Comparison of ENCODE assay signal across 1 cellular context in the genomic region with DNA sequence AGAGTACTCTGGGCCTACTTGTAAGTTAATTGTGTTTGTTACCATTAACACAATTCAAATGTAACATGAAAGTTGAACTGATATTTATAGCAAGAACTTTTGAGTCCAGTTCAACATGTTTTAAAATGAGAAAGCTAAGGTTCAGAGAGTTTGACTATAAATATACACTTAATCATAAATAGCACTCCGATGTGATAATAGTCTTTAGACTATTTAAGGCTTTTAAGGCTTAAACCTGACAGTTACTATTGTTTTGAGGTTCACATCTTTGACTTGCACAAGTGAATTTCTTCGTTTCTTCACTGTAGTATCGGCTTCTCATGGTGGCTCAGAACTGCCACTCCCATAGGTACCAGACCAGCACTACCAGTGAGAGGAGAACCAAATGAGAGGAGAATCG.
TF ChIP-seq lines count a peak whose summit lies in the region.

No MANE protein-coding gene starts in this region.

TF ChIP-seq in H1, 55 proteins besides CTCF, POLR2A, EP300 and RAD21:
- TF ChIP-seq BCL11A (IDR thresholded peaks at IDR 0.05; ENCODE audit: low read depth in 2 of 2, low read length in 2 of 2) (no peak), FOSL1 (IDR thresholded peaks at IDR 0.05; ENCODE audit: insufficient read depth, low read depth, low read length) (no peak), TAF7 (optimal IDR thresholded peaks at IDR 0.05; ENCODE audit: borderline replicate concordance, low read depth, low read length) (no peak), SP1 (IDR thresholded peaks at IDR 0.05; ENCODE audit: low read depth, low read length) (no peak), CHD2 (IDR thresholded peaks at IDR 0.05; ENCODE audit: low read length) (no peak), EZH2 (IDR thresholded peaks at IDR 0.05; ENCODE audit: low read depth, low read length, severe bottlenecking) (no peak), TAF1 (IDR thresholded peaks at IDR 0.05; ENCODE audit: low read depth, low read length) (no peak), CTBP2 (IDR thresholded peaks at IDR 0.05; ENCODE audit: borderline replicate concordance, insufficient read depth, insufficient read length, low read length) (no peak), RNF2 (IDR thresholded peaks at IDR 0.05; ENCODE audit: borderline replicate concordance, low read depth, low read length, missing control alignments, poor library complexity, severe bottlenecking) (no peak), NRF1 (IDR thresholded peaks at IDR 0.05; ENCODE audit: low read depth, low read length) (no peak), GABPA (IDR thresholded peaks at IDR 0.05; ENCODE audit: borderline replicate concordance, insufficient read depth, low read length) (no peak), ASH2L (IDR thresholded peaks at IDR 0.05; ENCODE audit: low read length) (no peak), CBX5 (IDR thresholded peaks at IDR 0.05; ENCODE audit: low read depth, low read length) (no peak)
- TF ChIP-seq, protein P1, sequence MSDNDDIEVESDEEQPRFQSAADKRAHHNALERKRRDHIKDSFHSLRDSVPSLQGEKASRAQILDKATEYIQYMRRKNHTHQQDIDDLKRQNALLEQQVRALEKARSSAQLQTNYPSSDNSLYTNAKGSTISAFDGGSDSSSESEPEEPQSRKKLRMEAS (IDR thresholded peaks at IDR 0.05), result no peak
- TF ChIP-seq, protein P2, sequence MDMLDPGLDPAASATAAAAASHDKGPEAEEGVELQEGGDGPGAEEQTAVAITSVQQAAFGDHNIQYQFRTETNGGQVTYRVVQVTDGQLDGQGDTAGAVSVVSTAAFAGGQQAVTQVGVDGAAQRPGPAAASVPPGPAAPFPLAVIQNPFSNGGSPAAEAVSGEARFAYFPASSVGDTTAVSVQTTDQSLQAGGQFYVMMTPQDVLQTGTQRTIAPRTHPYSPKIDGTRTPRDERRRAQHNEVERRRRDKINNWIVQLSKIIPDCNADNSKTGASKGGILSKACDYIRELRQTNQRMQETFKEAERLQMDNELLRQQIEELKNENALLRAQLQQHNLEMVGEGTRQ (IDR thresholded peaks at IDR 0.05; ENCODE audit: low read length), result no peak
- TF ChIP-seq, protein P3, sequence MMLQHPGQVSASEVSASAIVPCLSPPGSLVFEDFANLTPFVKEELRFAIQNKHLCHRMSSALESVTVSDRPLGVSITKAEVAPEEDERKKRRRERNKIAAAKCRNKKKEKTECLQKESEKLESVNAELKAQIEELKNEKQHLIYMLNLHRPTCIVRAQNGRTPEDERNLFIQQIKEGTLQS (IDR thresholded peaks at IDR 0.05; ENCODE audit: insufficient read depth, low read depth, low read length), result no peak
- TF ChIP-seq, protein P4, sequence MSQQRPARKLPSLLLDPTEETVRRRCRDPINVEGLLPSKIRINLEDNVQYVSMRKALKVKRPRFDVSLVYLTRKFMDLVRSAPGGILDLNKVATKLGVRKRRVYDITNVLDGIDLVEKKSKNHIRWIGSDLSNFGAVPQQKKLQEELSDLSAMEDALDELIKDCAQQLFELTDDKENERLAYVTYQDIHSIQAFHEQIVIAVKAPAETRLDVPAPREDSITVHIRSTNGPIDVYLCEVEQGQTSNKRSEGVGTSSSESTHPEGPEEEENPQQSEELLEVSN (IDR thresholded peaks at IDR 0.05), result no peak
